Comparison of ENCODE assay signal across 26 cellular contexts in genomic region chr10:22456486-22456885, GRCh38.
"Had no signal": no experiment of that assay in that cellular context is flagged by ENCODE, and none has a peak within 500 bp of the region (broad histone marks: within the 10 kb centered on the region; RNA-seq: fewer than 3 reads in every experiment).

No MANE protein-coding gene starts in this region.

- H3K9me3 ChIP-seq: Peyer's patch, SJCRH30 had no signal

- DNase-seq: Kasumi-1, MM.1S, NCI-H1105, NCI-H1417, NCI-H1436 treated with DMSO at 0.1 percent for 48 hours, NCI-H1694, NCI-H1930, NCI-H2081 treated with DMSO at 0.1 percent for 48 hours, NCI-H2171, NCI-H226, NCI-H446, NCI-H510A, NCI-H524 treated with DMSO at 0.1 percent for 48 hours, NCI-H69, NCI-H774, OCI-M1, PC-9, Peyer's patch, SHP77 treated with DMSO at 0.1 percent for 48 hours, SJCRH30 had no signal

- H3K4me1 ChIP-seq: Peyer's patch had no signal

- H3K27ac ChIP-seq: HL-60, KMS-11, PC-9, Peyer's patch, SJCRH30 had no signal

- H3K27ac Mint-ChIP-seq: IgD-negative memory B cell had no signal

- H2AFZ ChIP-seq: PC-9 had no signal

- ATAC-seq: K562, Right ventricle myocardium inferior, SK-N-SH treated with all-trans-retinoic acid at 6 μM for 48 hours had no signal

- H3K36me3 ChIP-seq: Peyer's patch, SJCRH30 had no signal

- H3K27me3 ChIP-seq: Peyer's patch, SJCRH30 had no signal

- H3K36me3 Mint-ChIP-seq: IgD-negative memory B cell had no signal

- H3K4me3 ChIP-seq: K562, PC-9, Peyer's patch, SJCRH30 had no signal

- H3K4me2 ChIP-seq: KMS-11, PC-9 had no signal

- H3K9ac ChIP-seq: KMS-11 had no signal
